ENCODE assay signal across 8 cellular contexts in the genomic region with DNA sequence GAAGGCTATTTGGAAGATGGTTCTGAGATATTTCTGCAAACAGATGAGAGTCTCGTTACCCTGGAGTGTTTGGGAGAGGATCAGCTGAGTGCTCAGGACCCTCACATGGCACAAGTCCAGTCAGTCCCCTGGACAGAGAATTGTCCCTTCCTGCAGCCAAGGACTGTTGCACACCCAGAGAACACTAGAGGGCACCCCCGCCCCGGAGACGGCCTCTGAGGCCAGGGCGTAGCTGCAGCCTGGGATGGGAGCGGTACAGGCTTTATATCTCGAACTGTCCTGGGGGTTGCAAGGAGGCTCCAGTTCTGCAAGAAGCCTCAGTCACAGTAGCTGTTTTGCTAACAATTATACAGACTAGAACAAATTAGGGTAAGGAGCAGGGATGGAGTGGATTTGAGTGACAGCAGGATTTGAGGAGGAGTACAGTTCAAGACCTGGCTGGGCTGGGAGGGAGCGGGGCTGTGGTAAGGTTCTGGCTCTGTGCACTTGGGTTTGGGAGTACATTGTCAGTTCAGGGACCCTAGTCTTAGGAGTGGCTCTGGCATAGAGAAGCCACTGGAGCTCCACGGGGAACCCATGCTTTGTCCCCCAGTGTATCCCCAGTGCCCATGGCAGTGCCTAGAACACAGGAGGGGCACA.
DNase-seq lines count a peak whose midpoint lies in the region; ATAC-seq and TF ChIP-seq lines count a peak whose summit lies in the region.

No MANE protein-coding gene starts in this region.

- no peaks in the 10 kb centered on the region for H3K9me3 ChIP-seq in upper lobe of left lung

- peak overlapping the region; percentile 72 for H3K27ac Mint-ChIP-seq in nephron progenitor cell

- peaks cover 43% of the 10 kb centered on the region for H3K4me1 Mint-ChIP-seq in nephron progenitor cell

- no peak for TF ChIP-seq EP300 in upper lobe of left lung (IDR thresholded peaks at IDR 0.05)

- H3K4me1 ChIP-seq in upper lobe of left lung = peaks cover 35 to 53% (median 49%) of the 10 kb centered on the region in 4 donors

- WGBS in upper lobe of left lung, 2 donors = 16 to 24% methylated on average over 9 of the region's 9 CpGs

- peak; percentile 47 for ATAC-seq in HG02678 (IDR thresholded peaks at IDR 0.05; ENCODE audit: unreplicated experiment)
- peak; percentile 91 to 95 for ATAC-seq in upper lobe of left lung (ENCODE audit: low FRiP score in 2 of 2)
- ATAC-seq in GM18519 (IDR thresholded peaks at IDR 0.05; ENCODE audit: low FRiP score, unreplicated experiment) = no peak

- peak overlapping the region; percentile 54 to 89 (median 89) for H3K27ac ChIP-seq in upper lobe of left lung

- peaks cover under 1% of the 10 kb centered on the region for H3K9me3 Mint-ChIP-seq in nephron progenitor cell

- peak; percentile 56 for DNase-seq in DMS79 (lab: John Stamatoyannopoulos, UW)
- DNase-seq in NCI-H2227 treated with DMSO at 0.1 percent for 48 hours (lab: John Stamatoyannopoulos, UW) = peak; percentile 73
- DNase-seq in activated CD4-positive, alpha-beta T cell treated with anti-CD3 and anti-CD28 coated beads, Interleukin-2, amount 50 U/mL, for 48 hours = peak; percentile 45 to 53
- peak; percentile 82 for DNase-seq in fibroblast of pulmonary artery (ENCODE audit: low read depth)
- DNase-seq in nephron progenitor cell = peak; percentile 91
- DNase-seq in upper lobe of left lung = peak; percentile 79 to 86

- peaks cover 9 to 73% (median 31%) of the 10 kb centered on the region in 4 donors for H3K36me3 ChIP-seq in upper lobe of left lung

- no peaks in the 10 kb centered on the region for H3K27me3 Mint-ChIP-seq in nephron progenitor cell (ENCODE audit: low read depth, poor library complexity)

- H3K27me3 ChIP-seq in upper lobe of left lung = no peaks in the 10 kb centered on the region

- TF ChIP-seq CTCF in fibroblast of pulmonary artery (IDR thresholded peaks at IDR 0.05; ENCODE audit: low read length, missing control alignments) (peak; percentile 88), nephron progenitor cell (IDR thresholded peaks at IDR 0.05) (peak; percentile 94), upper lobe of left lung (IDR thresholded peaks at IDR 0.05) (peak; percentile 72 to 88 (median 80))

- peaks cover 19% of the 10 kb centered on the region for H3K36me3 Mint-ChIP-seq in nephron progenitor cell (ENCODE audit: low read depth)

- H3K4me3 ChIP-seq in fibroblast of pulmonary artery (replicated peaks; ENCODE audit: low read depth, low read length) (no peak overlapping the region), upper lobe of left lung (no peak overlapping the region)

- no peak for TF ChIP-seq POLR2A in upper lobe of left lung (IDR thresholded peaks at IDR 0.05)

- H3K4me3 Mint-ChIP-seq in nephron progenitor cell = no peak overlapping the region
